In the genomic region with DNA sequence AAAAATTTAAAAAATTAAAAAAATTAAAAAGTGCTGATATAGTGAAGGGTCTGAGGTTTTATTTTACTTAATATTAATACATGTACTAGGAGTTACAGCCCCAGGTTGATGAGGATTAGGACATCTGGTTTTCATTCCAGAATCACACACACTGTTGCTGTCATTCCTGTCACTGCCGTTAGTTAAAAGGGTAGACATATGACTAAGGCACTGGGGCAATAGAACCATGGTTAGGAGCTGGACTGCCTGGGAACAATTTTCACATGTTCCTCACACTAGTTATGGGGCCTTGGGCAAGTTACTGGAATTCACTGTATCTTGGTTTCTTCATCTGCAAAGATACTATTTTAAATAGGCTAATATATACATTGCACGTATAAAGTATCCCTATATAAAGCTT, we compare ENCODE assay signal across 1 cellular context.
TF ChIP-seq lines count a peak whose summit lies in the region.

No MANE protein-coding gene starts in this region.

TF ChIP-seq in IMR-90, 13 proteins besides CTCF, POLR2A, EP300 and RAD21:
- no peak for TF ChIP-seq RCOR1 (IDR thresholded peaks at IDR 0.05; ENCODE audit: insufficient replicate concordance, low read length)
- TF ChIP-seq MAZ (IDR thresholded peaks at IDR 0.05; ENCODE audit: borderline replicate concordance, low read depth, low read length) = no peak
- no peak for TF ChIP-seq CEBPB (IDR thresholded peaks at IDR 0.05; ENCODE audit: low read depth, low read length)
- TF ChIP-seq RFX5 (IDR thresholded peaks at IDR 0.05; ENCODE audit: low read depth, low read length) = no peak
- TF ChIP-seq FOS (IDR thresholded peaks at IDR 0.05; ENCODE audit: low read depth, low read length) = no peak
